7 cellular contexts compared by ENCODE assay signal in genomic region chr19:15091918-15092753, GRCh38. TPM values are rescaled to one million over a fixed set of nuclear protein-coding genes. Genes with fewer than 3 reads are reported as not detected.
DNase-seq lines count a peak whose midpoint lies in the region; ATAC-seq and TF ChIP-seq lines count a peak whose summit lies in the region.

No MANE protein-coding gene starts in this region.

- WGBS in right lobe of liver (ENCODE audit: insufficient coverage, low coverage, low lambda C conversion rate, missing lambda C conversion rate) = 15% methylated on average over 12 of the region's 13 CpGs
- WGBS in stomach, 5 donors = 10 to 18% (median 16%) methylated on average over 13 of the region's 13 CpGs

- H3K27me3 ChIP-seq in GM06990 (replicated peaks; ENCODE audit: control insufficient read depth, insufficient read depth, low read length) (no peaks in the 10 kb centered on the region; the same call in 1 of the 2 replicates), right lobe of liver (no peaks in the 10 kb centered on the region), stomach (peaks cover 0 to 11% (median 0%) of the 10 kb centered on the region in 3 donors)

- no peak for DNase-seq in GM06990 (ENCODE audit: extremely low read depth, insufficient read length)
- peak; percentile 70 for DNase-seq in NB4 (ENCODE audit: low read depth)
- DNase-seq in SK-N-MC (ENCODE audit: low read depth, low spot score) = peak; percentile 37
- DNase-seq in central memory CD4-positive, alpha-beta T cell = peak; percentile 58
- no peak for DNase-seq in right lobe of liver
- no peak for DNase-seq in stomach

- TF ChIP-seq CTCF in GM06990 (IDR thresholded peaks at IDR 0.05; ENCODE audit: insufficient read depth, low read length, poor library complexity, severe bottlenecking) = peak; percentile 50
- peak; percentile 44 for TF ChIP-seq CTCF in NB4 (IDR thresholded peaks at IDR 0.05; ENCODE audit: low read depth, low read length)
- peak; percentile 39 to 66 (median 66) for TF ChIP-seq CTCF in right lobe of liver (IDR thresholded peaks at IDR 0.05)
- TF ChIP-seq CTCF in stomach (IDR thresholded peaks at IDR 0.05) = peak in 5 of 7 experiments; percentile 20 to 76 (median 66)

- TF ChIP-seq EP300 in stomach (IDR thresholded peaks at IDR 0.05) = no peak

- TF ChIP-seq POLR2A in NB4 (IDR thresholded peaks at IDR 0.05; ENCODE audit: extremely low read depth, insufficient read length) (no peak), right lobe of liver (IDR thresholded peaks at IDR 0.05) (no peak), stomach (IDR thresholded peaks at IDR 0.05) (no peak)

- ATAC-seq in right lobe of liver (peak; percentile 57 to 76 (median 66)), HG03460 (IDR thresholded peaks at IDR 0.05; ENCODE audit: unreplicated experiment) (no peak)

- no peak overlapping the region for H3K9ac ChIP-seq in SK-N-MC (ENCODE audit: insufficient read length)

- H3K4me1 ChIP-seq in right lobe of liver (peaks cover 0 to 4% (median 0%) of the 10 kb centered on the region in 4 donors), stomach (peaks cover 0 to 7% (median 5%) of the 10 kb centered on the region in 4 donors)

- H3K27ac ChIP-seq in SK-N-MC = no peak overlapping the region
- H3K27ac ChIP-seq in right lobe of liver = no peak overlapping the region
- H3K27ac ChIP-seq in stomach = no peak overlapping the region

- no peaks in the 10 kb centered on the region for H3K9me3 ChIP-seq in SK-N-MC (ENCODE audit: low read depth, low read length)
- no peaks in the 10 kb centered on the region for H3K9me3 ChIP-seq in right lobe of liver
- H3K9me3 ChIP-seq in stomach = no peaks in the 10 kb centered on the region

- no peak overlapping the region for H3K4me3 ChIP-seq in GM06990 (replicated peaks; ENCODE audit: low read depth, low read length)
- H3K4me3 ChIP-seq in NB4 (ENCODE audit: low read depth, low read length) = no peak overlapping the region
- H3K4me3 ChIP-seq in SK-N-MC = no peak overlapping the region
- H3K4me3 ChIP-seq in right lobe of liver = no peak overlapping the region
- H3K4me3 ChIP-seq in stomach = no peak overlapping the region

- H3K36me3 ChIP-seq in GM06990 (ENCODE audit: control insufficient read depth, insufficient read depth, low read length) = no peaks in the 10 kb centered on the region
- no peaks in the 10 kb centered on the region for H3K36me3 ChIP-seq in SK-N-MC (ENCODE audit: insufficient read depth, low read length)
- no peaks in the 10 kb centered on the region for H3K36me3 ChIP-seq in right lobe of liver
- no peaks in the 10 kb centered on the region for H3K36me3 ChIP-seq in stomach

- intact Hi-C loops in right lobe of liver (cut with DNase I) = loop anchor here (10.0 kb wide), 2 partner anchors 53 to 63 kb away; no protein-coding TSS in a partner anchor
- intact Hi-C loops in stomach (cut with DNase I; ENCODE audit: low total_unique reads) = loop anchor here (5.0 kb wide), 1 partner anchor 60 kb away; no protein-coding TSS in a partner anchor

RNA-seq across cellular contexts. Expression of gene OR1I1, which starts 10.1 kb away (rescaled TPM):
- total RNA-seq in right lobe of liver (not detected), stomach (not detected)
- not detected for polyA plus RNA-seq in stomach

RNA-seq across cellular contexts. Expression of gene SYDE1, which starts 15.1 kb away (rescaled TPM):
- 1 to 10 TPM; 2.7 to 7.4 (median 4.6) TPM for total RNA-seq in right lobe of liver
- total RNA-seq in stomach = 10 to 100 TPM in 2 of 5 donors, 1 to 10 TPM in 3; 2.0 to 19.6 (median 9.9) TPM
- polyA plus RNA-seq in stomach = 10 to 100 TPM in 1 of 3 donors, 1 to 10 TPM in 2; 5.5 to 13.5 (median 7.6) TPM

RNA-seq across cellular contexts. Expression of gene CASP14, which starts 42.9 kb away (rescaled TPM):
- not detected for total RNA-seq in right lobe of liver
- not detected for total RNA-seq in stomach
- polyA plus RNA-seq in stomach = not detected

Comparison
In these comparisons a context has a peak if more than half of its experiments do, and no peak if none do; other contexts are left out.
1. DNase-seq: peak in NB4 (single experiment), SK-N-MC (single experiment) and central memory CD4-positive, alpha-beta T cell (single experiment); none in GM06990 (single experiment), right lobe of liver (0 of 3) and stomach (single experiment).
2. Peak in every context shown above with its lines, with median percentiles within 50 percentile points of each other: CTCF ChIP-seq.